Comparison of ENCODE assay signal across 8 cellular contexts in the genomic region with DNA sequence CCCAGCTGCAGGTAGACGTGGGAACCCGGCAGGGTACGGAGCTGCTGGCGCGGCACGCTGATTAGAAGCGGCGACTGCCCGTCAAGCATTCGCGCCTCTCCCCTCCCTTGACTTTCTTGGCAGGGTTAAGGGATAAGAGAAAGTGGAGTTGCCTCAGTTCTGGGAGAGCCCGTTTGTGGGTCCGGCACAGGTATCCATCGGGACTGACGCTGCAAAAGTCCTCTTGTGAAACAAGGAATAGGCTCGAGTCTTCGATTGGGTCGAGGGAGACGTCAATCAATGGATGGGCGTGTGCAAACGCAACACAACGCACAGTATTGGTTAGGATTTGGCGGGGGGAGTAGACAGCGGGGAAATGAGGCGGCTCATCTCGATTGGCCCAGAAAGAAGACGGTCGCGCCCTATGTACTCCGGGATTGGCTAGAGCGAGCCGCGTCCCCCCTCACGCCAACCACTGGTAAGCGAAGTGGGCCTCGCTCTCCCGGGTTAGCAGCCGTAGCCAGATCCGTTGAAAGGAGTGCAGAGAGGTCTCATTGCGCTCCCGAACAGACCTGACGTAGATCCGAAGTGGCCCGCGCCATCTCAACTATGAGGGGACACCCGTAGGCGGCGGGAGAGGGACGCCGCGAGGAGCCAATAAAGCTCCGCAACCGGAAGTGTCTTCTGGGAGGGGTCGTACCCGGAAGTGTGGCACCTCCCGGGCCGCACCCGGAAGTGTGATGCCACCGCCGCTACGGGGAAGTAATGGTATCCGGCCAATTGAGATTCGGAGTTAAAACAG. TPM values are rescaled to one million over a fixed set of nuclear protein-coding genes. Genes with fewer than 3 reads are reported as not detected.
DNase-seq lines count a peak whose midpoint lies in the region; FAIRE-seq and TF ChIP-seq lines count a peak whose summit lies in the region.

MON1B (plus strand) TSS at position 713 of the 781 bp plus-strand sequence. CDS start 296 bp downstream, outside the sequence.

- H3K36me3 Mint-ChIP-seq in activated naive CD4-positive, alpha-beta T cell treated with anti-CD3 and anti-CD28 coated beads for 36 hours (ENCODE audit: low read depth), result peaks cover 31% of the 10 kb centered on the region

- peak within 1 kb of the TSS; percentile 98 for H3K18ac ChIP-seq in neuronal stem cell (ENCODE audit: low read length)

- TF ChIP-seq CTCF in HFF-Myc (IDR thresholded peaks at IDR 0.05; ENCODE audit: low read depth, low read length, missing control alignments) (no peak), subcutaneous adipose tissue (IDR thresholded peaks at IDR 0.05; ENCODE audit: low read depth) (no peak)

- H3K27ac ChIP-seq in neuronal stem cell (replicated peaks; ENCODE audit: low read length), result peak within 1 kb of the TSS; percentile 99

- H4K8ac ChIP-seq in neuronal stem cell (ENCODE audit: low read depth, low read length), result no peak within 1 kb of the TSS

- no peaks in the 10 kb centered on the region for H3K27me3 ChIP-seq in neuronal stem cell (ENCODE audit: control insufficient read depth in 3 of 3, insufficient read depth in 3 of 3, low read depth in 1 of 3, low read length in 3 of 3)

- no peak within 1 kb of the TSS for H2BK120ac ChIP-seq in neuronal stem cell (ENCODE audit: low read depth, low read length)

- H3K27ac Mint-ChIP-seq in activated naive CD4-positive, alpha-beta T cell treated with anti-CD3 and anti-CD28 coated beads for 36 hours, result peak within 1 kb of the TSS; percentile 99

- DNase-seq in GM03348 (ENCODE audit: low spot score), result peak; percentile 99
- DNase-seq in HFF-Myc (ENCODE audit: extremely low read depth, low read depth), result peak; percentile 91
- peak; percentile 99 for DNase-seq in NAMALWA (ENCODE audit: low spot score)
- DNase-seq in SK-N-DZ (ENCODE audit: low spot score), result peak; percentile 99
- peak; percentile 96 for DNase-seq in activated naive CD4-positive, alpha-beta T cell treated with anti-CD3 and anti-CD28 coated beads for 36 hours
- peak; percentile 89 to 96 for DNase-seq in frontal cortex (ENCODE audit: low spot score in 2 of 2)
- DNase-seq in neuronal stem cell (ENCODE audit: low spot score), result peak; percentile 97

- H3K4ac ChIP-seq in neuronal stem cell (ENCODE audit: low read length), result no peak within 1 kb of the TSS

- H3K27me3 Mint-ChIP-seq in activated naive CD4-positive, alpha-beta T cell treated with anti-CD3 and anti-CD28 coated beads for 36 hours (ENCODE audit: low read depth), result no peaks in the 10 kb centered on the region

- CTCF ChIA-PET in activated naive CD4-positive, alpha-beta T cell treated with anti-CD3 and anti-CD28 coated beads for 36 hours (lab: Charles Lee), result no interaction called here

- H3K4me1 ChIP-seq in neuronal stem cell (ENCODE audit: control insufficient read depth in 2 of 2, insufficient read depth in 1 of 2, low read depth in 1 of 2, low read length in 2 of 2), result peaks cover 0 to 3% of the 10 kb centered on the region in 2 donors

- H3K9me3 Mint-ChIP-seq in activated naive CD4-positive, alpha-beta T cell treated with anti-CD3 and anti-CD28 coated beads for 36 hours, result no peaks in the 10 kb centered on the region

- H3K9me3 ChIP-seq in neuronal stem cell (replicated peaks in 1 of 2; ENCODE audit: control insufficient read depth in 2 of 2, insufficient read depth in 1 of 2, low read depth in 1 of 2, low read length in 2 of 2), result no peaks in the 10 kb centered on the region

- H2AFZ ChIP-seq in neuronal stem cell (ENCODE audit: low read length), result peak within 1 kb of the TSS; percentile 100

- no peak within 1 kb of the TSS for H2BK5ac ChIP-seq in neuronal stem cell (ENCODE audit: low read length)

- H3K23ac ChIP-seq in neuronal stem cell (ENCODE audit: low read depth, low read length, poor library complexity), result peak within 1 kb of the TSS; percentile 95

- H3K4me3 ChIP-seq in HFF-Myc (replicated peaks; ENCODE audit: low read depth, low read length), result peak within 1 kb of the TSS; percentile 78
- H3K4me3 ChIP-seq in neuronal stem cell (ENCODE audit: low read length in 2 of 2), result peak within 1 kb of the TSS; percentile 92 to 98

- peak within 1 kb of the TSS; percentile 75 for H2BK15ac ChIP-seq in neuronal stem cell (ENCODE audit: low read length)

- peak within 1 kb of the TSS; percentile 94 for H3K14ac ChIP-seq in neuronal stem cell (ENCODE audit: low read length)

- H3K36me3 ChIP-seq in neuronal stem cell (replicated peaks in 1 of 2; ENCODE audit: control insufficient read depth in 2 of 2, insufficient read depth in 2 of 2, low read length in 2 of 2), result peaks cover 13 to 28% of the 10 kb centered on the region in 2 donors

- peaks cover 29% of the 10 kb centered on the region for H3K4me1 Mint-ChIP-seq in activated naive CD4-positive, alpha-beta T cell treated with anti-CD3 and anti-CD28 coated beads for 36 hours (ENCODE audit: low read depth)

- H2BK12ac ChIP-seq in neuronal stem cell (ENCODE audit: low read length), result no peak within 1 kb of the TSS

- WGBS in neuronal stem cell (ENCODE audit: extremely low coverage in 2 of 2, insufficient read length in 2 of 2, insufficient replicate concordance in 1 of 2), 2 donors, result no CpG with 5 or more reads among the region's 63 CpGs

- peak within 1 kb of the TSS; percentile 96 for H3K9ac ChIP-seq in neuronal stem cell (ENCODE audit: low read depth, low read length, poor library complexity)

- intact Hi-C loops in activated naive CD4-positive, alpha-beta T cell treated with anti-CD3 and anti-CD28 coated beads for 36 hours (cut with micrococcal nuclease), result loop anchor here (1.0 to 5.0 kb wide), 11 partner anchors 22 to 1883 kb away; partner anchors contain the start of genes ADAT1, CFDP1, GABARAPL2 and NUDT7

- H3K79me1 ChIP-seq in neuronal stem cell (ENCODE audit: low read depth, low read length), result peaks cover 9% of the 10 kb centered on the region

- H3K4me2 ChIP-seq in neuronal stem cell (ENCODE audit: insufficient read depth, low read length, poor library complexity, severe bottlenecking), result peak within 1 kb of the TSS; percentile 68

- H4K91ac ChIP-seq in neuronal stem cell (ENCODE audit: low read depth, low read length, poor library complexity), result no peak within 1 kb of the TSS

- H2AK5ac ChIP-seq in neuronal stem cell (ENCODE audit: low read depth, low read length), result no peak within 1 kb of the TSS

- peak; percentile 98 for FAIRE-seq in frontal cortex (lab: Jason Lieb, UNC)

- H3K4me3 Mint-ChIP-seq in activated naive CD4-positive, alpha-beta T cell treated with anti-CD3 and anti-CD28 coated beads for 36 hours, result peak within 1 kb of the TSS; percentile 82

RNA-seq across cellular contexts. Expression of gene MON1B, which starts in this region (rescaled TPM):
- 10.5 and 17.7 TPM in 2 replicates for polyA plus RNA-seq in SK-N-DZ (2014; cell fraction: cytosol; rRNA removed)
- 21.5 and 28.3 TPM in 2 replicates for polyA plus RNA-seq in SK-N-DZ (2014; cell fraction: nucleus; rRNA removed)
- 10 to 100 TPM; 69.6 to 71.0 TPM for total RNA-seq in activated naive CD4-positive, alpha-beta T cell treated with anti-CD3 and anti-CD28 coated beads for 36 hours
- total RNA-seq in frontal cortex (7.7 TPM), subcutaneous adipose tissue (10 to 100 TPM; 18.4 to 35.4 (median 22.3) TPM)
- polyA plus RNA-seq in neuronal stem cell (2013, experiment 1 of 2), result 15.7 TPM
- 15.3 TPM for polyA plus RNA-seq in neuronal stem cell (2013, experiment 2 of 2)

Comparison
In these comparisons a context has a peak if more than half of its experiments do, and no peak if none do; other contexts are left out.
1. Peak in every context shown above with its lines: DNase-seq, H3K4me3 ChIP-seq and H3K27ac ChIP-seq.